ENCODE assay signal across 13 cellular contexts in genomic region chrX:133741303-133741702, GRCh38.
"Had no signal": no experiment of that assay in that cellular context is flagged by ENCODE, and none has a peak within 500 bp of the region (broad histone marks: within the 10 kb centered on the region; RNA-seq: fewer than 3 reads in every experiment).

No MANE protein-coding gene starts in this region.

- H3K4me3 ChIP-seq: hepatocyte, lower lobe of right lung, pancreas, testis had no signal

- DNase-seq: activated CD4-positive, alpha-beta T cell treated with anti-CD3 and anti-CD28 coated beads for 1 hour; amygdala; cortex of kidney; erythroblast; lower lobe of right lung; naive thymus-derived CD8-positive, alpha-beta T cell; pancreas; stimulated activated CD4-positive, alpha-beta T cell treated with anti-CD3 and anti-CD28 coated beads, Interleukin-4, amount 100 ng/mL, for 24 hours; testis; WERI-Rb-1 had no signal

- ATAC-seq: lower lobe of right lung; naive thymus-derived CD8-positive, alpha-beta T cell; pancreas; sciatic nerve; stimulated activated effector memory CD8-positive, alpha-beta T cell treated with anti-CD3 and anti-CD28 coated beads, Interleukin-12 subunit alpha, Interleukin-12 subunit beta, amount 100 ng/mL, for 72 hours had no signal
